8 cellular contexts compared by ENCODE assay signal in genomic region chr2:17309741-17310339, GRCh38.
DNase-seq lines count a peak whose midpoint lies in the region; ATAC-seq, FAIRE-seq and TF ChIP-seq lines count a peak whose summit lies in the region.

No MANE protein-coding gene starts in this region.

- no peak overlapping the region for H3K4me2 ChIP-seq in A549

- no peak overlapping the region for H3K4me3 ChIP-seq in A549
- no peak overlapping the region for H3K4me3 ChIP-seq in Peyer's patch

- WGBS in A549 (ENCODE audit: missing lambda C conversion rate), result 23% methylated on average over 6 of the region's 6 CpGs

- H3K27ac ChIP-seq in A549 (no peak overlapping the region), Peyer's patch (no peak overlapping the region)

- H3K36me3 Mint-ChIP-seq in nephron progenitor cell (ENCODE audit: low read depth), result no peaks in the 10 kb centered on the region

- H3K27me3 ChIP-seq in Peyer's patch, result no peaks in the 10 kb centered on the region

- ATAC-seq in A549 (peak; percentile 88 to 97), HG02588 (IDR thresholded peaks at IDR 0.05; ENCODE audit: unreplicated experiment) (peak; percentile 95), esophagus mucosa (peak; percentile 75)

- POLR2A ChIA-PET in A549 (lab: Yijun Ruan, JAX), result no interaction called here

- H3K27me3 Mint-ChIP-seq in nephron progenitor cell (ENCODE audit: low read depth, poor library complexity), result no peaks in the 10 kb centered on the region

- peak; percentile 51 to 81 for DNase-seq in A549 (ENCODE audit: low read depth in 1 of 2, low spot score in 1 of 2)
- peak; percentile 34 for DNase-seq in GM13977 (ENCODE audit: low spot score)
- DNase-seq in M059J (ENCODE audit: low read depth), result peak; percentile 50
- DNase-seq in Peyer's patch, result peak in 2 of 3 donors; percentile 47 to 53
- DNase-seq in nephron progenitor cell, result peak; percentile 58
- DNase-seq in activated T-cell treated with anti-CD3 and anti-CD28 coated beads, Interleukin-2, amount 50 U/mL, for 48 hours, result no peak

- TF ChIP-seq RAD21 in A549 (conservative IDR thresholded peaks at IDR 0.05 in 1 of 2, IDR thresholded peaks at IDR 0.05 in 1 of 2), result peak; percentile 63 to 70

- CTCF ChIA-PET in A549 (lab: Yijun Ruan, JAX), result interaction anchor here (0.5 to 4.3 kb wide), 27 partner anchors 11 to 752 kb away, joined by 3 to 47 read pairs (median 4); no protein-coding TSS in a partner anchor

- no peak for TF ChIP-seq EP300 in A549 (IDR thresholded peaks at IDR 0.05)

- no peaks in the 10 kb centered on the region for H3K36me3 ChIP-seq in Peyer's patch

- peaks cover 12% of the 10 kb centered on the region for H3K4me1 Mint-ChIP-seq in nephron progenitor cell

- TF ChIP-seq CTCF in A549 (IDR thresholded peaks at IDR 0.05) (peak; percentile 76), GM13977 (IDR thresholded peaks at IDR 0.05; ENCODE audit: extremely low read depth, insufficient read depth, missing control alignments) (peak; percentile 74), Peyer's patch (IDR thresholded peaks at IDR 0.05) (peak in 5 of 6 experiments; percentile 36 to 58 (median 54)), nephron progenitor cell (IDR thresholded peaks at IDR 0.05) (peak; percentile 78)

- in situ Hi-C loops in GM13977 (cut with MboI; ENCODE audit: low pct_unique_long_range_greater_than_20kb, low sequenced_read_pairs, unreplicated experiment), result loop anchor here (5.0 kb wide), 1 partner anchor 538 kb away; no protein-coding TSS in a partner anchor

- H3K4me1 ChIP-seq in A549 (peaks cover 15% of the 10 kb centered on the region), Peyer's patch (no peaks in the 10 kb centered on the region)

- H3K9me3 ChIP-seq in A549 (no peaks in the 10 kb centered on the region), Peyer's patch (no peaks in the 10 kb centered on the region)

- TF ChIP-seq POLR2A in A549 (IDR thresholded peaks at IDR 0.05; ENCODE audit: low read length) (no peak), Peyer's patch (IDR thresholded peaks at IDR 0.05) (no peak)

- H3K27ac Mint-ChIP-seq in nephron progenitor cell, result no peak overlapping the region

- no peak for FAIRE-seq in A549 (lab: Jason Lieb, UNC)

- no peak overlapping the region for H3K4me3 Mint-ChIP-seq in nephron progenitor cell

- H3K9me3 Mint-ChIP-seq in nephron progenitor cell, result no peaks in the 10 kb centered on the region

TF ChIP-seq in A549, 52 proteins besides CTCF, POLR2A, EP300 and RAD21:
- TF ChIP-seq PHF8 (IDR thresholded peaks at IDR 0.05; ENCODE audit: borderline replicate concordance, low read depth) (no peak), NFE2L2 (conservative IDR thresholded peaks at IDR 0.05; ENCODE audit: low read length) (no peak), SMC3 (IDR thresholded peaks at IDR 0.05) (peak; percentile 68), HDAC2 (IDR thresholded peaks at IDR 0.05) (no peak), ESRRA (IDR thresholded peaks at IDR 0.05; ENCODE audit: borderline replicate concordance, low read length) (peak; percentile 63; the same call in 1 of the 2 replicates)

Comparison
In these comparisons a context has a peak if more than half of its experiments do, and no peak if none do; other contexts are left out.
1. DNase-seq: peak in A549 (2 of 2), GM13977 (single experiment), M059J (single experiment), Peyer's patch (2 of 3) and nephron progenitor cell (single experiment); none in activated T-cell treated with anti-CD3 and anti-CD28 coated beads, Interleukin-2, amount 50 U/mL, for 48 hours (0 of 2).
2. Peak in every context shown above with its lines, with median percentiles within 50 percentile points of each other: ATAC-seq and CTCF ChIP-seq.